In the genomic region with DNA sequence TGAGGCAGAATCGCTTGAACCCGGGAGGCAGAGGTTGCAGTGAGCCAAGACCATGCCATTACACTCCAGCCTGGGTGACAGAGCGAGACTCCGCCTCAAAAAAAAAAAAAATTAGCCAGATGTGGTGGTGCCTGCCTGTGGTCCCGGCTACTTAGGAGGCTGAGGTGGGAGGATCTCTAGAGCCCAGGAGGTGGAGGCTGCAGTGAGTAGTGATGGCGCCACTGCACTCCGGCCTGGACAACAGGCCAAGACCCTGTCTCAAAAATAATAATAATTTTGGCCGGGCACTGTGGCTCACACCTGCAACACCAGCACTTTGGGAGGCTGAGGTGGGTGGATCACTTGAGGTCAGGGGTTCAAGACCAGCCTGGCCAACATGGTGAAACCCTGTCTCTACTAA, we compare ENCODE assay signal across 2 cellular contexts.
TF ChIP-seq lines count a peak whose summit lies in the region.

No MANE protein-coding gene starts in this region.

TF ChIP-seq in K562, 482 proteins besides CTCF, POLR2A, EP300 and RAD21:
- peak; percentile 24; the same call in 1 of the 2 replicates for TF ChIP-seq ZFX (CRISPR knock-in tag; IDR thresholded peaks at IDR 0.05)
- TF ChIP-seq, protein P1, sequence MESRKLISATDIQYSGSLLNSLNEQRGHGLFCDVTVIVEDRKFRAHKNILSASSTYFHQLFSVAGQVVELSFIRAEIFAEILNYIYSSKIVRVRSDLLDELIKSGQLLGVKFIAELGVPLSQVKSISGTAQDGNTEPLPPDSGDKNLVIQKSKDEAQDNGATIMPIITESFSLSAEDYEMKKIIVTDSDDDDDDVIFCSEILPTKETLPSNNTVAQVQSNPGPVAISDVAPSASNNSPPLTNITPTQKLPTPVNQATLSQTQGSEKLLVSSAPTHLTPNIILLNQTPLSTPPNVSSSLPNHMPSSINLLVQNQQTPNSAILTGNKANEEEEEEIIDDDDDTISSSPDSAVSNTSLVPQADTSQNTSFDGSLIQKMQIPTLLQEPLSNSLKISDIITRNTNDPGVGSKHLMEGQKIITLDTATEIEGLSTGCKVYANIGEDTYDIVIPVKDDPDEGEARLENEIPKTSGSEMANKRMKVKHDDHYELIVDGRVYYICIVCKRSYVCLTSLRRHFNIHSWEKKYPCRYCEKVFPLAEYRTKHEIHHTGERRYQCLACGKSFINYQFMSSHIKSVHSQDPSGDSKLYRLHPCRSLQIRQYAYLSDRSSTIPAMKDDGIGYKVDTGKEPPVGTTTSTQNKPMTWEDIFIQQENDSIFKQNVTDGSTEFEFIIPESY (CRISPR knock-in tag; IDR thresholded peaks at IDR 0.05): peak; percentile 64

TF ChIP-seq in HepG2, 621 proteins besides CTCF, POLR2A, EP300 and RAD21:
- TF ChIP-seq, protein P2, sequence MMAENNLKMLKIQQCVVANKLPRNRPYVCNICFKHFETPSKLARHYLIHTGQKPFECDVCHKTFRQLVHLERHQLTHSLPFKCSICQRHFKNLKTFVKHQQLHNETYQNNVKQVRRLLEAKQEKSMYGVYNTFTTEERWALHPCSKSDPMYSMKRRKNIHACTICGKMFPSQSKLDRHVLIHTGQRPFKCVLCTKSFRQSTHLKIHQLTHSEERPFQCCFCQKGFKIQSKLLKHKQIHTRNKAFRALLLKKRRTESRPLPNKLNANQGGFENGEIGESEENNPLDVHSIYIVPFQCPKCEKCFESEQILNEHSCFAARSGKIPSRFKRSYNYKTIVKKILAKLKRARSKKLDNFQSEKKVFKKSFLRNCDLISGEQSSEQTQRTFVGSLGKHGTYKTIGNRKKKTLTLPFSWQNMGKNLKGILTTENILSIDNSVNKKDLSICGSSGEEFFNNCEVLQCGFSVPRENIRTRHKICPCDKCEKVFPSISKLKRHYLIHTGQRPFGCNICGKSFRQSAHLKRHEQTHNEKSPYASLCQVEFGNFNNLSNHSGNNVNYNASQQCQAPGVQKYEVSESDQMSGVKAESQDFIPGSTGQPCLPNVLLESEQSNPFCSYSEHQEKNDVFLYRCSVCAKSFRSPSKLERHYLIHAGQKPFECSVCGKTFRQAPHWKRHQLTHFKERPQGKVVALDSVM (CRISPR knock-in tag; IDR thresholded peaks at IDR 0.05): peak; percentile 83
TF ChIP-seq in HepG2: peak in this region for 1; not testable (repeated sequence) for 620.
